ENCODE assay signal across 28 cellular contexts in the genomic region with DNA sequence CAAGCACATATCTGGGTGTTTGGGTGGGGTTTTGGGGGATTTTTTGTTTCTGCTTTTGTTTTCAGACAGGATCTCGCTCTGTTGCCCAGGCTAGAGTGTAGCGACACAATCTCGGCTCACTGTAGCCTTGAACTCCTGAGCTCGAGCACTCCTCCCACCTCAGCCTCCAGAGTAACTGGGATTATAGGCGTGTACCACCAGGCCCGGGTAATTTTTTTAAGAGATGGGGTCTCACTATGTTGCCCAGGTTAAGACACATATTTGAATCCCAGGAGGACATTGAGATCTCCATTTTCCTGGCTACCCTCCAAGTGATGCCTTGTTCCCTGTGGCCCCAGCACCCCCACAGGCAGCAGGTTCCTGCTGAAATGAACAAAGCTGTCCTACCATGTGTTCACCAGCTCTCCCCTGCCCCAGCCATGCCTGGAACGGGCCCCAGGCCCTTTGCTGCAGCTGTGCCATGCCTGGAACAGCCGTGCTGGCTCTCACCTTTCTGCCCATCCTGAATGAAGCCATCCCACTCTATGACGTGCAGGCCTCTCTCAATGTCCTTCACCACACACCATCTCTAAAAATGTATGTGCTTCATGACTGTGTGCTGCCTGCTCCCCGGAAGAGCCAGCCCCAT.
"Had no signal": no experiment of that assay in that cellular context is flagged by ENCODE, and none has a peak within 500 bp of the region (broad histone marks: within the 10 kb centered on the region; RNA-seq: fewer than 3 reads in every experiment).

No MANE protein-coding gene starts in this region.

- DNase-seq: activated CD4-positive, alpha-beta T cell treated with anti-CD3 and anti-CD28 coated beads for 4 hours; activated CD4-positive, alpha-beta T cell treated with anti-CD3 and anti-CD28 coated beads, Interleukin-2, amount 50 U/mL, for 48 hours; activated CD8-positive, alpha-beta memory T cell treated with anti-CD3 and anti-CD28 coated beads, Interleukin-2, amount 10 ng/mL, durations not matched to agents 7 days and 5 days; activated effector memory CD4-positive, alpha-beta T cell treated with anti-CD3 and anti-CD28 coated beads, Interleukin-2, amount 50 U/mL, for 16 hours; activated naive CD4-positive, alpha-beta T cell treated with Interleukin-2 at 50 U/mL for 16 hours; activated T-cell treated with anti-CD3 and anti-CD28 coated beads, Interleukin-2, amount 50 U/mL, for 4 hours; brain microvascular endothelial cell; MG63; MV-4-11; NCI-H1092 treated with DMSO at 0.1 percent for 48 hours; NCI-H1417 treated with DMSO at 0.1 percent for 48 hours; NCI-H1694; NCI-H2029; NCI-H2107; NCI-H2171 treated with DMSO at 0.1 percent for 48 hours; NCI-H345; NCI-H510A; NCI-H526 treated with DMSO at 0.1 percent for 48 hours; NK-92 treated with Interleukin-12 subunit alpha and Interleukin-12 subunit beta, amount 100 ng/mL, for 24 hours; OCI-M1; Right ventricle myocardium superior; RPMI8226 had no signal

- H3K4me3 ChIP-seq: cardiac muscle cell, MG63, SJSA1 had no signal

- H3K4me1 Mint-ChIP-seq: activated CD8-positive, alpha-beta memory T cell treated with anti-CD3 and anti-CD28 coated beads, Interleukin-2, amount 10 ng/mL, durations not matched to agents 7 days and 5 days had no signal

- H3K4me1 ChIP-seq: SJSA1 had no signal

- H3K27me3 ChIP-seq: brain microvascular endothelial cell, cardiac muscle cell, MG63, SJSA1 had no signal

- H3K4me3 Mint-ChIP-seq: activated CD8-positive, alpha-beta memory T cell treated with anti-CD3 and anti-CD28 coated beads, Interleukin-2, amount 10 ng/mL, durations not matched to agents 7 days and 5 days; activated T-cell treated with anti-CD3 and anti-CD28 coated beads, Interleukin-2, amount 50 U/mL, for 4 hours; T-helper 1 cell treated with Interleukin-12 subunit alpha and Interleukin-12 subunit beta and Interleukin-4 antibody, amounts not matched to agents 30 μg/mL and 1 μg/mL, for 36 hours had no signal

- H3K9me3 ChIP-seq: MG63, SJSA1 had no signal

- H3K36me3 ChIP-seq: cardiac muscle cell, MG63, SJSA1 had no signal

- H3K27ac Mint-ChIP-seq: activated CD8-positive, alpha-beta memory T cell treated with anti-CD3 and anti-CD28 coated beads, Interleukin-2, amount 10 ng/mL, durations not matched to agents 7 days and 5 days; T-helper 1 cell treated with Interleukin-12 subunit alpha and Interleukin-12 subunit beta and Interleukin-4 antibody, amounts not matched to agents 30 μg/mL and 1 μg/mL, for 36 hours had no signal

- H3K27ac ChIP-seq: brain microvascular endothelial cell, cardiac muscle cell, SJSA1 had no signal

- ATAC-seq: activated CD4-positive, CD25-positive, alpha-beta regulatory T cell treated with anti-CD3 and anti-CD28 coated beads, Interleukin-2, amount 50 U/mL, for 24 hours; activated CD8-positive, alpha-beta memory T cell treated with anti-CD3 and anti-CD28 coated beads, Interleukin-2, amount 10 ng/mL, durations not matched to agents 7 days and 5 days; activated naive CD4-positive, alpha-beta T cell treated with anti-CD3 and anti-CD28 coated beads, Interleukin-2, amount 50 U/mL, for 72 hours; activated T-cell treated with anti-CD3 and anti-CD28 coated beads, Interleukin-2, amount 50 U/mL, for 4 hours; Panc1 had no signal

- H3K27me3 Mint-ChIP-seq: activated CD8-positive, alpha-beta memory T cell treated with anti-CD3 and anti-CD28 coated beads, Interleukin-2, amount 10 ng/mL, durations not matched to agents 7 days and 5 days had no signal
